Comparison of ENCODE assay signal across 21 cellular contexts in the genomic region with DNA sequence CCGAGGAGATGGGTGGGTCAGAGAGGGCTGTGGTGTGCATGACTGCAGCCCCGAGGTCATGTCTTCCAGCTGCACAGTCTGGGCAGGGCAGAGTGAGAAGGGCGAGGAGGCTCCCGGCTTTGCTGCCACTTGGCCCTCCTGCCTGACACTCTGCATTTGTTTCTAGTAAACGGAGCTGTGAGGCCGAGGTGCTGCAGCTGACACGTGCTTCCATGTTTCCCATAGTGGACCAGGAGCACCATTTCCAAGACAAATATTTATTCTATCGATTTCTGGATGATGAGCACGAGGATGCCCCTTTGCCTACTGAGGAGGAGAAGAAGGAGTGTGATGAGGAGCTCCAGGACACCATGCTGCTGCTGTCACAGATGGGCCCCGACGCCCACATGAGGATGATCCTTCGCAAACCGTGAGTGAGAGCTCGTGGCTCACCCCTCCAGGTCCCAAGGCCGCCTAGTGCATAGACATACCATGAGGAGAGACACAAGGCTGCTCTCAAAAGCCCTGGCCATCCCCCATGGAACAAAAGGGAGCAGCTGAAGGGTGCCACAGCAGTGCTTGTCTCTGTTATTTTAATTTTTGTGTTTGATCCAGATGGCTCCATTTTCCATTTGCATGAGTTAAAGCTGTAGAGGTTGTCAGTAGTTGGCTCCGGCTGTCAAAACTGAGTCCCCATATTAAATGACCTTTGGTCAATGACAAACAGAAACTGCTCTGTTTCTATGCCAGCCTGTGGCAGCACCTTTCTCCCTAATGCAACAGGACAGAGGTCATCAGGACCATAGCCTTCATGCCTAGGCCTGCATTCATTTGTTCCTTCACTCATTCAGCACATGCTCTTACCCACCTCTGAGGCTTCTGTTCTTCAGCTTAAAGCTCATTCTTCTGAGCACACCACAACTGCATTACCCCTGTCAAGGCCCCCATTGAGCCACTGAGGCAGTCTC.
DNase-seq lines count a peak whose midpoint lies in the region; ATAC-seq and TF ChIP-seq lines count a peak whose summit lies in the region.
"Had no signal": no experiment of that assay in that cellular context is flagged by ENCODE, and none has a peak within 500 bp of the region (broad histone marks: within the 10 kb centered on the region; RNA-seq: fewer than 3 reads in every experiment).

No MANE protein-coding gene starts in this region.

- H3K4me2 ChIP-seq in mammary epithelial cell (ENCODE audit: insufficient read depth, low read depth, low read length) (no peak overlapping the region), mesenchymal stem cell (ENCODE audit: low read length, poor library complexity, severe bottlenecking) (no peak overlapping the region)

- H3K18ac ChIP-seq in mesenchymal stem cell (ENCODE audit: low read depth in 1 of 2, low read length in 2 of 2), result peak overlapping the region; percentile 10 to 68

- H2AK5ac ChIP-seq in mesenchymal stem cell (ENCODE audit: low read length, severe bottlenecking), result no peak overlapping the region

- intact Hi-C loops in MCF 10A (cut with micrococcal nuclease), result no loop called here
- intact Hi-C loops in mammary epithelial cell (cut with micrococcal nuclease), result no loop called here
- intact Hi-C loops in upper lobe of right lung (cut with DNase I), result no loop called here

- H3K27me3 ChIP-seq in mammary epithelial cell (ENCODE audit: insufficient read depth, low read length), result no peaks in the 10 kb centered on the region
- H3K27me3 ChIP-seq in mesenchymal stem cell (ENCODE audit: control insufficient read depth in 1 of 2, insufficient read depth in 1 of 2, low read length in 2 of 2), result no peaks in the 10 kb centered on the region
- no peaks in the 10 kb centered on the region for H3K27me3 ChIP-seq in upper lobe of right lung
- H3K27me3 ChIP-seq: transverse colon had no signal

- H4K20me1 ChIP-seq in mammary epithelial cell (ENCODE audit: insufficient read depth, low read length), result no peaks in the 10 kb centered on the region

- POLR2A ChIA-PET in MCF 10A (lab: Yijun Ruan, JAX), result interaction anchor here (0.6 kb wide), 1 partner anchor 168 kb away, joined by 3 read pairs; no protein-coding TSS in a partner anchor

- ATAC-seq in upper lobe of right lung, result peak; percentile 13
- ATAC-seq: T-cell had no signal

- H3K9me3 Mint-ChIP-seq in MCF 10A (ENCODE audit: unreplicated experiment) (no peaks in the 10 kb centered on the region), chondrocyte (ENCODE audit: low read depth) (no peaks in the 10 kb centered on the region)
- H3K9me3 Mint-ChIP-seq: activated T-cell treated with anti-CD3 and anti-CD28 coated beads, Interleukin-2, amount 50 U/mL, for 24 hours; CD8-positive, alpha-beta memory T cell; HFFc6; T-cell had no signal

- no TSS peak for BruUV-seq in MCF 10A (replicated peaks; lab: Mats Ljungman, UMichigan)
- no TSS peak for BruUV-seq in mammary epithelial cell (replicated peaks; lab: Mats Ljungman, UMichigan)

- in situ Hi-C loops in mammary epithelial cell (cut with MboI; ENCODE audit: low sequenced_read_pairs in 2 of 2), result no loop called here

- no peaks in the 10 kb centered on the region for H3K27me3 Mint-ChIP-seq in MCF 10A (ENCODE audit: insufficient read depth, unreplicated experiment)
- H3K27me3 Mint-ChIP-seq in chondrocyte (ENCODE audit: low read depth), result no peaks in the 10 kb centered on the region

- H3K79me2 ChIP-seq in mammary epithelial cell (ENCODE audit: insufficient read depth, low read length), result no peaks in the 10 kb centered on the region

- no peak overlapping the region for H2BK15ac ChIP-seq in mesenchymal stem cell (ENCODE audit: low read depth, poor library complexity, severe bottlenecking)

- CTCF ChIA-PET in MCF 10A (lab: Yijun Ruan, JAX) (interaction anchor here (0.5 to 1.2 kb wide), 7 partner anchors 13 to 633 kb away, joined by 3 to 4 read pairs (median 3); no protein-coding TSS in a partner anchor), mammary epithelial cell (lab: Charles Lee; ENCODE audit: low non-redundant PET) (no interaction called here)

- H3K36me3 Mint-ChIP-seq in MCF 10A (ENCODE audit: insufficient read depth, unreplicated experiment) (no peaks in the 10 kb centered on the region), chondrocyte (ENCODE audit: low read depth) (no peaks in the 10 kb centered on the region)
- H3K36me3 Mint-ChIP-seq: CD8-positive, alpha-beta memory T cell; T-cell had no signal

- H2BK12ac ChIP-seq in mesenchymal stem cell (ENCODE audit: low read length in 2 of 2), result peak overlapping the region in 1 of 2 experiments; percentile 1

- H3K4me3 ChIP-seq in mammary epithelial cell (replicated peaks in 1 of 3; ENCODE audit: insufficient read depth in 1 of 3, low read depth in 2 of 3, low read length in 3 of 3), result no peak overlapping the region
- H3K4me3 ChIP-seq in mesenchymal stem cell (ENCODE audit: insufficient read depth in 1 of 2, low read depth in 1 of 2, low read length in 2 of 2), result no peak overlapping the region
- H3K4me3 ChIP-seq in upper lobe of right lung, result no peak overlapping the region
- H3K4me3 ChIP-seq: transverse colon had no signal

- no peak overlapping the region for H4K91ac ChIP-seq in mesenchymal stem cell (ENCODE audit: low read length)

- H3K36me3 ChIP-seq in mammary epithelial cell (ENCODE audit: insufficient read depth, low read length), result no peaks in the 10 kb centered on the region
- no peaks in the 10 kb centered on the region for H3K36me3 ChIP-seq in mesenchymal stem cell (ENCODE audit: control insufficient read depth in 1 of 2, insufficient read depth in 2 of 2, low read depth in 1 of 2, low read length in 2 of 2)
- no peaks in the 10 kb centered on the region for H3K36me3 ChIP-seq in upper lobe of right lung
- H3K36me3 ChIP-seq: transverse colon had no signal

- H3K27ac ChIP-seq in mammary epithelial cell (ENCODE audit: insufficient read depth, low read depth, low read length), result no peak overlapping the region
- H3K27ac ChIP-seq in mesenchymal stem cell (ENCODE audit: low read length, poor library complexity, severe bottlenecking), result no peak overlapping the region
- H3K27ac ChIP-seq in upper lobe of right lung, result no peak overlapping the region
- H3K27ac ChIP-seq: transverse colon had no signal

- no peak overlapping the region for H3K9ac ChIP-seq in mammary epithelial cell (ENCODE audit: insufficient read depth, low read length)
- H3K9ac ChIP-seq in mesenchymal stem cell (ENCODE audit: low read length), result no peak overlapping the region

- H3K79me1 ChIP-seq in mesenchymal stem cell (replicated peaks; ENCODE audit: low read length, poor library complexity, severe bottlenecking), result no peaks in the 10 kb centered on the region

- peak overlapping the region in 1 of 2 experiments; percentile 7 for H3K14ac ChIP-seq in mesenchymal stem cell (ENCODE audit: low read length in 2 of 2)

- peak overlapping the region in 1 of 2 experiments; percentile 63 for H3K4ac ChIP-seq in mesenchymal stem cell (ENCODE audit: low read depth in 1 of 2, low read length in 2 of 2)

- TF ChIP-seq CTCF in MCF 10A (IDR thresholded peaks at IDR 0.05; ENCODE audit: unreplicated experiment) (no peak), mammary epithelial cell (conservative IDR thresholded peaks at IDR 0.05 in 1 of 2, IDR thresholded peaks at IDR 0.05 in 1 of 2; ENCODE audit: extremely low read depth in 1 of 2, insufficient read depth in 1 of 2, low read depth in 1 of 2, low read length in 2 of 2) (no peak), chondrocyte (IDR thresholded peaks at IDR 0.05) (no peak), upper lobe of right lung (IDR thresholded peaks at IDR 0.05) (no peak)

- H2AFZ ChIP-seq in mammary epithelial cell (ENCODE audit: low read depth, low read length), result no peak overlapping the region
- no peak overlapping the region for H2AFZ ChIP-seq in mesenchymal stem cell (ENCODE audit: low read depth, low read length)

- peak overlapping the region; percentile 1 for H4K8ac ChIP-seq in mesenchymal stem cell (ENCODE audit: low read length)

- H3K23ac ChIP-seq in mesenchymal stem cell (ENCODE audit: low read length in 2 of 2), result no peak overlapping the region

- H3K27ac Mint-ChIP-seq in MCF 10A (ENCODE audit: low read depth, unreplicated experiment), result peak overlapping the region; percentile 77
- H3K27ac Mint-ChIP-seq in chondrocyte (ENCODE audit: unreplicated experiment), result peak overlapping the region; percentile 42
- H3K27ac Mint-ChIP-seq: activated T-cell treated with anti-CD3 and anti-CD28 coated beads, Interleukin-2, amount 50 U/mL, for 24 hours; B cell; CD8-positive, alpha-beta memory T cell; HFFc6; T-cell had no signal

- DNase-seq in MCF 10A (ENCODE audit: unreplicated experiment) (no peak), mammary epithelial cell (no peak), chondrocyte (ENCODE audit: low spot score) (no peak), mesenchymal stem cell (no peak), upper lobe of right lung (no peak), NCI-H2196 (lab: John Stamatoyannopoulos, UW; ENCODE audit: unreplicated experiment) (no peak), AG08396 (ENCODE audit: low spot score) (no peak), A172 (ENCODE audit: low spot score) (no peak)
- DNase-seq: activated naive CD4-positive, alpha-beta T cell treated with Interleukin-2 at 50 U/mL for 16 hours; activated T-cell treated with anti-CD3 and anti-CD28 coated beads, Interleukin-2, amount 50 U/mL, for 24 hours; caudate nucleus; CD8-positive, alpha-beta memory T cell; mesendoderm; nucleus accumbens; SHP77; stimulated activated CD4-positive, alpha-beta T cell treated with anti-CD3 and anti-CD28 coated beads, Interleukin-4, amount 100 ng/mL, for 4 hours; stimulated activated naive CD4-positive, alpha-beta T cell treated with Interleukin-2 at 50 U/mL for 16 hours; T-cell; transverse colon had no signal

- dilution Hi-C loops in mammary epithelial cell (cut with HindIII; ENCODE audit: low sequenced_read_pairs), result no loop called here

- peaks cover 41% of the 10 kb centered on the region for H3K4me1 Mint-ChIP-seq in MCF 10A (ENCODE audit: insufficient read depth, unreplicated experiment)
- H3K4me1 Mint-ChIP-seq in chondrocyte (ENCODE audit: low read depth), result peaks cover 67% of the 10 kb centered on the region
- H3K4me1 Mint-ChIP-seq: B cell had no signal

- H3K4me3 Mint-ChIP-seq in MCF 10A (ENCODE audit: unreplicated experiment) (no peak overlapping the region), chondrocyte (ENCODE audit: unreplicated experiment) (no peak overlapping the region)
- H3K4me3 Mint-ChIP-seq: activated T-cell treated with anti-CD3 and anti-CD28 coated beads, Interleukin-2, amount 50 U/mL, for 24 hours; B cell; CD8-positive, alpha-beta memory T cell; HFFc6; T-cell had no signal

- H2BK120ac ChIP-seq in mesenchymal stem cell (ENCODE audit: low read depth, low read length), result no peak overlapping the region

- H3K4me1 ChIP-seq in mammary epithelial cell (ENCODE audit: insufficient read depth, low read length), result peaks cover 8% of the 10 kb centered on the region
- H3K4me1 ChIP-seq in mesenchymal stem cell (ENCODE audit: control insufficient read depth, insufficient read depth, low read depth, low read length), result peaks cover 10% of the 10 kb centered on the region
- H3K4me1 ChIP-seq in upper lobe of right lung, result peaks cover 20% of the 10 kb centered on the region

- WGBS in mammary epithelial cell (ENCODE audit: low coverage, missing lambda C conversion rate), result 90% methylated on average over 13 of the region's 16 CpGs
- 88% methylated on average over 16 of the region's 16 CpGs for WGBS in mesenchymal stem cell

- no peak overlapping the region for H2BK5ac ChIP-seq in mesenchymal stem cell (ENCODE audit: low read depth, low read length, poor library complexity, severe bottlenecking)

- no peaks in the 10 kb centered on the region for H3K9me3 ChIP-seq in mammary epithelial cell (replicated peaks; ENCODE audit: insufficient read depth, low read length)
- H3K9me3 ChIP-seq in mesenchymal stem cell (ENCODE audit: control insufficient read depth, low read length), result no peaks in the 10 kb centered on the region
- no peaks in the 10 kb centered on the region for H3K9me3 ChIP-seq in upper lobe of right lung
- H3K9me3 ChIP-seq: transverse colon had no signal
